In the genomic region with DNA sequence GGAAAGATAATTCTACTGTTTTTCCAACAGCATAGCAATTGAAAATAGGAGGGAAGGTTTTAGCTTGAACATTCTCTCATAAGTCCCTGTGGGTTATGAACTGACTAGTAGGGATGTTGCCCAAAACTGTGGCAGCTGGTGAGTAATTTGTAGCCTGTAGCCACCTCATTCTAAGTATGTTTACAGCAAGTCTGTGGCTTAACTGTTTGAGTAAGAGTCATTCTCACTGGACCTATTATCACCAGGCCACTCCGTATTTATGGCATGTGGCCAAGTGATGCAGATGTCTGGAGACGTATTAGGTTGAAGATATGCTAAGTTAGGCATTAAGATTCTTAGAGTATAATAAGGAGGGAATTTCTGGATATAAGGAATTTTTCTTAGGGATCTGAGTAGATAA, we compare ENCODE assay signal across 11 cellular contexts.
DNase-seq lines count a peak whose midpoint lies in the region; ATAC-seq, FAIRE-seq and TF ChIP-seq lines count a peak whose summit lies in the region.
"Had no signal": no experiment of that assay in that cellular context is flagged by ENCODE, and none has a peak within 500 bp of the region (broad histone marks: within the 10 kb centered on the region; RNA-seq: fewer than 3 reads in every experiment).

No MANE protein-coding gene starts in this region.

- no peak for TF ChIP-seq EP300 in HepG2 (IDR thresholded peaks at IDR 0.05; ENCODE audit: low read depth in 2 of 2, low read length in 2 of 2)
- TF ChIP-seq EP300 in HepG2 (CRISPR knock-in tag; IDR thresholded peaks at IDR 0.05; ENCODE audit: borderline replicate concordance): no peak
- TF ChIP-seq EP300 in esophagus muscularis mucosa (IDR thresholded peaks at IDR 0.05): no peak

- WGBS in HepG2 (ENCODE audit: low lambda C conversion rate): 0% methylated on average over 2 of the region's 2 CpGs
- WGBS in esophagus muscularis mucosa: 62% methylated on average over 2 of the region's 2 CpGs
- WGBS in right cardiac atrium: 18% methylated on average over 2 of the region's 2 CpGs

- BruUV-seq in HepG2 (replicated peaks; lab: Mats Ljungman, UMichigan): no TSS peak

- in situ Hi-C loops in HepG2 (cut with HindIII; ENCODE audit: extremely low pct_ligation_motif_present, low pct_unique_long_range_greater_than_20kb): no loop called here

- H3K4me1 Mint-ChIP-seq in activated CD8-positive, alpha-beta memory T cell treated with anti-CD3 and anti-CD28 coated beads, Interleukin-2, amount 10 ng/mL, durations not matched to agents 7 days and 5 days: no peaks in the 10 kb centered on the region
- H3K4me1 Mint-ChIP-seq: B cell had no signal

- peaks cover 6% of the 10 kb centered on the region for H3K9me3 Mint-ChIP-seq in activated CD8-positive, alpha-beta memory T cell treated with anti-CD3 and anti-CD28 coated beads, Interleukin-2, amount 10 ng/mL, durations not matched to agents 7 days and 5 days (ENCODE audit: low read depth)

- H3K27ac ChIP-seq in HepG2 (ENCODE audit: extremely low read length, insufficient read depth, low read length) (no peak overlapping the region), esophagus muscularis mucosa (replicated peaks in 1 of 4) (no peak overlapping the region), right cardiac atrium (ENCODE audit: low read length) (no peak overlapping the region)

- no peak for TF ChIP-seq RAD21 in HepG2 (CRISPR knock-in tag; IDR thresholded peaks at IDR 0.05)

- peak; percentile 41 for DNase-seq in activated CD8-positive, alpha-beta memory T cell treated with anti-CD3 and anti-CD28 coated beads, Interleukin-2, amount 10 ng/mL, durations not matched to agents 7 days and 5 days
- DNase-seq in activated CD8-positive, alpha-beta memory T cell treated with anti-CD3 and anti-CD28 coated beads for 24 hours: no peak
- DNase-seq in astrocyte of the hippocampus (ENCODE audit: low read depth, low spot score) (peak; percentile 80), urothelium cell line (ENCODE audit: low spot score) (peak; percentile 63), HepG2 (ENCODE audit: low spot score) (no peak), esophagus muscularis mucosa (ENCODE audit: extremely low spot score) (no peak), right cardiac atrium (no peak)
- DNase-seq: amniotic stem cell, substantia nigra had no signal

- TF ChIP-seq POLR2A in HepG2 (IDR thresholded peaks at IDR 0.05; ENCODE audit: insufficient read depth in 1 of 2, low read depth in 2 of 2, low read length in 2 of 2) (no peak), esophagus muscularis mucosa (IDR thresholded peaks at IDR 0.05; ENCODE audit: low read depth) (no peak)

- CTCF ChIA-PET in activated CD8-positive, alpha-beta memory T cell treated with anti-CD3 and anti-CD28 coated beads, Interleukin-2, amount 10 ng/mL, durations not matched to agents 7 days and 5 days (lab: Charles Lee): no interaction called here
- CTCF ChIA-PET in HepG2 (lab: Yijun Ruan, JAX; ENCODE audit: low intra/inter-chr PET ratio, low total read pairs): no interaction called here

- H3K4me3 ChIP-seq in HepG2 (replicated peaks in 1 of 3; ENCODE audit: insufficient read depth in 1 of 3, low read depth in 2 of 3, low read length in 3 of 3): no peak overlapping the region
- H3K4me3 ChIP-seq in esophagus muscularis mucosa: no peak overlapping the region
- H3K4me3 ChIP-seq in right cardiac atrium (ENCODE audit: low read length): no peak overlapping the region

- H3K36me3 Mint-ChIP-seq in activated CD8-positive, alpha-beta memory T cell treated with anti-CD3 and anti-CD28 coated beads, Interleukin-2, amount 10 ng/mL, durations not matched to agents 7 days and 5 days: no peaks in the 10 kb centered on the region

- H3K4me1 ChIP-seq in HepG2 (ENCODE audit: insufficient read depth, low read length) (no peaks in the 10 kb centered on the region), esophagus muscularis mucosa (no peaks in the 10 kb centered on the region), right cardiac atrium (ENCODE audit: control insufficient read depth, insufficient read depth, low read length) (no peaks in the 10 kb centered on the region)

- H3K4me2 ChIP-seq in HepG2 (ENCODE audit: low read depth, low read length): no peak overlapping the region

- H4K20me1 ChIP-seq in HepG2 (ENCODE audit: insufficient read depth, low read length): no peaks in the 10 kb centered on the region

- no peak overlapping the region for H3K4me3 Mint-ChIP-seq in activated CD8-positive, alpha-beta memory T cell treated with anti-CD3 and anti-CD28 coated beads, Interleukin-2, amount 10 ng/mL, durations not matched to agents 7 days and 5 days
- H3K4me3 Mint-ChIP-seq: B cell had no signal

- no peak overlapping the region for H3K9ac ChIP-seq in HepG2 (ENCODE audit: insufficient read depth, low read depth, low read length)

- H2AFZ ChIP-seq in HepG2 (ENCODE audit: low read length): no peak overlapping the region

- no peaks in the 10 kb centered on the region for H3K27me3 Mint-ChIP-seq in activated CD8-positive, alpha-beta memory T cell treated with anti-CD3 and anti-CD28 coated beads, Interleukin-2, amount 10 ng/mL, durations not matched to agents 7 days and 5 days
- H3K27me3 Mint-ChIP-seq: B cell had no signal

- ATAC-seq in activated CD8-positive, alpha-beta memory T cell treated with anti-CD3 and anti-CD28 coated beads, Interleukin-2, amount 10 ng/mL, durations not matched to agents 7 days and 5 days: peak; percentile 36
- peak; percentile 95 for ATAC-seq in HG03439 (IDR thresholded peaks at IDR 0.05; ENCODE audit: unreplicated experiment)
- ATAC-seq in HepG2: no peak
- ATAC-seq in right cardiac atrium: no peak

- FAIRE-seq in urothelium cell line (lab: Jason Lieb, UNC) (peak; percentile 76), HepG2 (lab: Jason Lieb, UNC) (no peak)

- TF ChIP-seq CTCF in HepG2 (CRISPR knock-in tag; IDR thresholded peaks at IDR 0.05): no peak
- TF ChIP-seq CTCF in esophagus muscularis mucosa (IDR thresholded peaks at IDR 0.05): no peak

- H3K36me3 ChIP-seq in HepG2 (replicated peaks in 1 of 2; ENCODE audit: control insufficient read depth in 1 of 2, insufficient read depth in 2 of 2, low read length in 2 of 2): no peaks in the 10 kb centered on the region
- no peaks in the 10 kb centered on the region for H3K36me3 ChIP-seq in esophagus muscularis mucosa

- no peaks in the 10 kb centered on the region for H3K27me3 ChIP-seq in HepG2 (ENCODE audit: control insufficient read depth in 1 of 2, insufficient read depth in 2 of 2, low read length in 2 of 2)
- no peaks in the 10 kb centered on the region for H3K27me3 ChIP-seq in esophagus muscularis mucosa
- no peaks in the 10 kb centered on the region for H3K27me3 ChIP-seq in right cardiac atrium (ENCODE audit: control insufficient read depth, insufficient read depth)

- H3K27ac Mint-ChIP-seq in activated CD8-positive, alpha-beta memory T cell treated with anti-CD3 and anti-CD28 coated beads, Interleukin-2, amount 10 ng/mL, durations not matched to agents 7 days and 5 days: no peak overlapping the region
- H3K27ac Mint-ChIP-seq: B cell had no signal

- POLR2A ChIA-PET in HepG2 (lab: Yijun Ruan, JAX): no interaction called here

- intact Hi-C loops in HepG2 (cut with micrococcal nuclease; ENCODE audit: unreplicated experiment): no loop called here
- intact Hi-C loops in esophagus muscularis mucosa (cut with DNase I): no loop called here
- intact Hi-C loops in right cardiac atrium (cut with DNase I): no loop called here

- H3K9me3 ChIP-seq in HepG2 (ENCODE audit: low read length): no peaks in the 10 kb centered on the region
- no peaks in the 10 kb centered on the region for H3K9me3 ChIP-seq in esophagus muscularis mucosa
- no peaks in the 10 kb centered on the region for H3K9me3 ChIP-seq in right cardiac atrium (ENCODE audit: control insufficient read depth, low read length)

- no peaks in the 10 kb centered on the region for H3K79me2 ChIP-seq in HepG2 (ENCODE audit: insufficient read depth, low read length)

TF ChIP-seq in HepG2, 621 proteins besides CTCF, POLR2A, EP300 and RAD21 (continues in another document):
- TF ChIP-seq ZNF644 (CRISPR knock-in tag; IDR thresholded peaks at IDR 0.05; ENCODE audit: low read depth) (no peak), ZNF761 (CRISPR knock-in tag; conservative IDR thresholded peaks at IDR 0.05) (no peak), KLF15 (CRISPR knock-in tag; IDR thresholded peaks at IDR 0.05; ENCODE audit: borderline replicate concordance) (no peak), ZNF749 (CRISPR knock-in tag; IDR thresholded peaks at IDR 0.05; ENCODE audit: borderline replicate concordance) (no peak), ZFP1 (CRISPR knock-in tag; IDR thresholded peaks at IDR 0.05) (no peak), NFYC (CRISPR knock-in tag; IDR thresholded peaks at IDR 0.05) (no peak), ZNF776 (CRISPR knock-in tag; IDR thresholded peaks at IDR 0.05) (no peak), ETV5 (CRISPR knock-in tag; IDR thresholded peaks at IDR 0.05; ENCODE audit: borderline replicate concordance) (no peak)
- TF ChIP-seq, protein P1, sequence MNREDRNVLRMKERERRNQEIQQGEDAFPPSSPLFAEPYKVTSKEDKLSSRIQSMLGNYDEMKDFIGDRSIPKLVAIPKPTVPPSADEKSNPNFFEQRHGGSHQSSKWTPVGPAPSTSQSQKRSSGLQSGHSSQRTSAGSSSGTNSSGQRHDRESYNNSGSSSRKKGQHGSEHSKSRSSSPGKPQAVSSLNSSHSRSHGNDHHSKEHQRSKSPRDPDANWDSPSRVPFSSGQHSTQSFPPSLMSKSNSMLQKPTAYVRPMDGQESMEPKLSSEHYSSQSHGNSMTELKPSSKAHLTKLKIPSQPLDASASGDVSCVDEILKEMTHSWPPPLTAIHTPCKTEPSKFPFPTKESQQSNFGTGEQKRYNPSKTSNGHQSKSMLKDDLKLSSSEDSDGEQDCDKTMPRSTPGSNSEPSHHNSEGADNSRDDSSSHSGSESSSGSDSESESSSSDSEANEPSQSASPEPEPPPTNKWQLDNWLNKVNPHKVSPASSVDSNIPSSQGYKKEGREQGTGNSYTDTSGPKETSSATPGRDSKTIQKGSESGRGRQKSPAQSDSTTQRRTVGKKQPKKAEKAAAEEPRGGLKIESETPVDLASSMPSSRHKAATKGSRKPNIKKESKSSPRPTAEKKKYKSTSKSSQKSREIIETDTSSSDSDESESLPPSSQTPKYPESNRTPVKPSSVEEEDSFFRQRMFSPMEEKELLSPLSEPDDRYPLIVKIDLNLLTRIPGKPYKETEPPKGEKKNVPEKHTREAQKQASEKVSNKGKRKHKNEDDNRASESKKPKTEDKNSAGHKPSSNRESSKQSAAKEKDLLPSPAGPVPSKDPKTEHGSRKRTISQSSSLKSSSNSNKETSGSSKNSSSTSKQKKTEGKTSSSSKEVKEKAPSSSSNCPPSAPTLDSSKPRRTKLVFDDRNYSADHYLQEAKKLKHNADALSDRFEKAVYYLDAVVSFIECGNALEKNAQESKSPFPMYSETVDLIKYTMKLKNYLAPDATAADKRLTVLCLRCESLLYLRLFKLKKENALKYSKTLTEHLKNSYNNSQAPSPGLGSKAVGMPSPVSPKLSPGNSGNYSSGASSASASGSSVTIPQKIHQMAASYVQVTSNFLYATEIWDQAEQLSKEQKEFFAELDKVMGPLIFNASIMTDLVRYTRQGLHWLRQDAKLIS (CRISPR knock-in tag; IDR thresholded peaks at IDR 0.05): no peak

Comparison
In these comparisons a context has a peak if more than half of its experiments do, and no peak if none do; other contexts are left out.
1. DNase-seq: peak in activated CD8-positive, alpha-beta memory T cell treated with anti-CD3 and anti-CD28 coated beads, Interleukin-2, amount 10 ng/mL, durations not matched to agents 7 days and 5 days (single experiment), astrocyte of the hippocampus (single experiment) and urothelium cell line (single experiment); none in activated CD8-positive, alpha-beta memory T cell treated with anti-CD3 and anti-CD28 coated beads for 24 hours (single experiment), HepG2 (single experiment), esophagus muscularis mucosa (single experiment) and right cardiac atrium (0 of 3).
2. ATAC-seq: peak in activated CD8-positive, alpha-beta memory T cell treated with anti-CD3 and anti-CD28 coated beads, Interleukin-2, amount 10 ng/mL, durations not matched to agents 7 days and 5 days (single experiment) and HG03439 (single experiment); none in HepG2 (single experiment) and right cardiac atrium (0 of 2).